In genomic region chr21:42918291-42918690, GRCh38 we compare ENCODE assay signal across 18 cellular contexts.
"Had no signal": no experiment of that assay in that cellular context is flagged by ENCODE, and none has a peak within 500 bp of the region (broad histone marks: within the 10 kb centered on the region; RNA-seq: fewer than 3 reads in every experiment).

No MANE protein-coding gene starts in this region.

- DNase-seq: activated CD4-positive, alpha-beta T cell treated with anti-CD3 and anti-CD28 coated beads for 48 hours; activated CD4-positive, alpha-beta T cell treated with anti-CD3 and anti-CD28 coated beads, Interleukin-2, amount 50 U/mL, for 48 hours; activated CD8-positive, alpha-beta memory T cell treated with anti-CD3 and anti-CD28 coated beads, Interleukin-2, amount 10 ng/mL, durations not matched to agents 7 days and 5 days; activated effector memory CD4-positive, alpha-beta T cell treated with Interleukin-2 at 50 U/mL for 16 hours; activated naive CD4-positive, alpha-beta T cell treated with anti-CD3 and anti-CD28 coated beads for 36 hours; activated T-cell treated with anti-CD3 and anti-CD28 coated beads, Interleukin-2, amount 50 U/mL, for 24 hours; amygdala; MG63; MV-4-11; NCI-H1092 treated with DMSO at 0.1 percent for 48 hours; NCI-H1417 treated with DMSO at 0.1 percent for 48 hours; NCI-H187; NCI-H2171 treated with DMSO at 0.1 percent for 48 hours; NCI-H226; NCI-H510A treated with DMSO at 0.1 percent for 48 hours; NCI-H82; Peyer's patch; SHP77 had no signal
